In genomic region chr4:68498413-68499007, GRCh38 we compare ENCODE assay signal across 1 cellular context.
TF ChIP-seq lines count a peak whose summit lies in the region.

No MANE protein-coding gene starts in this region.

TF ChIP-seq in H1, 55 proteins besides CTCF, POLR2A, EP300 and RAD21 (continued from another document):
- TF ChIP-seq RBBP5 (IDR thresholded peaks at IDR 0.05; ENCODE audit: borderline replicate concordance, low read depth, low read length) (no peak), TAF1 (IDR thresholded peaks at IDR 0.05; ENCODE audit: low read depth, low read length) (no peak)
